Comparison of ENCODE assay signal across 24 cellular contexts in genomic region chr4:152773953-152774352, GRCh38. TPM values are rescaled to one million over a fixed set of nuclear protein-coding genes. Genes with fewer than 3 reads are reported as not detected.
DNase-seq lines count a peak whose midpoint lies in the region; ATAC-seq, FAIRE-seq and TF ChIP-seq lines count a peak whose summit lies in the region.
"Had no signal": no experiment of that assay in that cellular context is flagged by ENCODE, and none has a peak within 500 bp of the region (broad histone marks: within the 10 kb centered on the region; RNA-seq: fewer than 3 reads in every experiment).

No MANE protein-coding gene starts in this region.

- CTCF ChIA-PET in HepG2 (lab: Yijun Ruan, JAX; ENCODE audit: low intra/inter-chr PET ratio, low total read pairs) (no interaction called here), K562 (lab: Yijun Ruan, JAX; ENCODE audit: low intra/inter-chr PET ratio) (no interaction called here), SK-N-SH (lab: Yijun Ruan, JAX) (interaction anchor here (0.9 kb wide), 1 partner anchor 73 kb away, joined by 3 read pairs; no protein-coding TSS in a partner anchor)

- H3K9me3 ChIP-seq in HepG2 (ENCODE audit: low read length) (no peaks in the 10 kb centered on the region), right lobe of liver (no peaks in the 10 kb centered on the region), K562 (replicated peaks; ENCODE audit: control insufficient read depth, insufficient read depth, low read depth, low read length) (no peaks in the 10 kb centered on the region), SK-N-SH (no peaks in the 10 kb centered on the region)
- H3K9me3 ChIP-seq: A549; BLaER1 treated with 17β-estradiol and CSF1 and Interleukin-3, amounts not matched to agents 10 nM and 100 nM had no signal

- TF ChIP-seq CTCF in HepG2 (CRISPR knock-in tag; IDR thresholded peaks at IDR 0.05), result no peak
- TF ChIP-seq CTCF in right lobe of liver (IDR thresholded peaks at IDR 0.05), result no peak
- no peak for TF ChIP-seq CTCF in K562 (IDR thresholded peaks at IDR 0.05 in 2 of 3, conservative IDR thresholded peaks at IDR 0.05 in 1 of 3; ENCODE audit: insufficient read depth in 2 of 3, low read depth in 1 of 3, low read length in 3 of 3)
- no peak for TF ChIP-seq CTCF in SK-N-SH (IDR thresholded peaks at IDR 0.05)

- POLR2A ChIA-PET in HepG2 (lab: Yijun Ruan, JAX) (no interaction called here), K562 (lab: Yijun Ruan, JAX) (no interaction called here), SK-N-SH (lab: Yijun Ruan, JAX) (no interaction called here)

- no peaks in the 10 kb centered on the region for H3K9me1 ChIP-seq in K562 (ENCODE audit: control insufficient read depth, insufficient read depth, low read length)

- TF ChIP-seq EP300 in HepG2 (IDR thresholded peaks at IDR 0.05; ENCODE audit: low read depth in 2 of 2, low read length in 2 of 2), result no peak
- no peak for TF ChIP-seq EP300 in HepG2 (CRISPR knock-in tag; IDR thresholded peaks at IDR 0.05; ENCODE audit: borderline replicate concordance)
- no peak for TF ChIP-seq EP300 in K562 (IDR thresholded peaks at IDR 0.05; ENCODE audit: low read length)
- no peak for TF ChIP-seq EP300 in SK-N-SH (IDR thresholded peaks at IDR 0.05; ENCODE audit: borderline replicate concordance in 1 of 2, low read depth in 1 of 2, low read length in 1 of 2)

- H2AFZ ChIP-seq in HepG2 (ENCODE audit: low read length) (no peak overlapping the region), K562 (ENCODE audit: low read depth, low read length) (no peak overlapping the region), SK-N-SH (ENCODE audit: low read depth) (no peak overlapping the region)

- H3K9me2 ChIP-seq in SK-N-SH, result no peaks in the 10 kb centered on the region

- no peak for TF ChIP-seq POLR2A in HepG2 (IDR thresholded peaks at IDR 0.05; ENCODE audit: insufficient read depth in 1 of 2, low read depth in 2 of 2, low read length in 2 of 2)
- no peak for TF ChIP-seq POLR2A in right lobe of liver (IDR thresholded peaks at IDR 0.05)
- no peak for TF ChIP-seq POLR2A in K562 (conservative IDR thresholded peaks at IDR 0.05)

- ATAC-seq in HepG2, result no peak
- ATAC-seq in right lobe of liver, result no peak
- ATAC-seq in K562, result no peak
- ATAC-seq: A549, GM12878 had no signal

- H3K27ac ChIP-seq in HepG2 (ENCODE audit: extremely low read length, insufficient read depth, low read length), result no peak overlapping the region
- H3K27ac ChIP-seq in right lobe of liver, result no peak overlapping the region
- no peak overlapping the region for H3K27ac ChIP-seq in K562 (ENCODE audit: extremely low read depth, low read depth, low read length)
- H3K27ac ChIP-seq in SK-N-SH (ENCODE audit: low read depth in 2 of 2, low read length in 1 of 2), result no peak overlapping the region
- H3K27ac ChIP-seq: 22Rv1; A549; BLaER1 treated with 17β-estradiol and CSF1 and Interleukin-3, amounts not matched to agents 10 nM and 100 nM had no signal

- DNase-seq in HepG2 (ENCODE audit: low spot score) (no peak), right lobe of liver (no peak), K562 (ENCODE audit: extremely low read depth in 1 of 4, low spot score in 3 of 4) (no peak), C1 segment of cervical spinal cord (lab: John Stamatoyannopoulos, UW) (no peak), SK-N-SH (no peak)
- DNase-seq: AML-193; CD4-positive, alpha-beta memory T cell; CD4-positive, CD25-positive, alpha-beta regulatory T cell; CD8-positive, alpha-beta memory T cell; COR-L47; DMS 273 treated with DMSO at 0.1 percent for 48 hours; DMS153; DMS53; DMS79; DND-41; EL; GDM1 had no signal

- H3K4me3 ChIP-seq in HepG2 (replicated peaks in 1 of 3; ENCODE audit: insufficient read depth in 1 of 3, low read depth in 2 of 3, low read length in 3 of 3) (no peak overlapping the region), right lobe of liver (no peak overlapping the region), K562 (no peak overlapping the region), SK-N-SH (ENCODE audit: low read depth in 2 of 2, low read length in 1 of 2) (no peak overlapping the region)
- H3K4me3 ChIP-seq: A549; BLaER1 treated with 17β-estradiol and CSF1 and Interleukin-3, amounts not matched to agents 10 nM and 100 nM; GM12878 had no signal

- intact Hi-C loops in HepG2 (cut with micrococcal nuclease; ENCODE audit: unreplicated experiment), result loop anchor here (10.0 kb wide), 1 partner anchor 181 kb away; no protein-coding TSS in a partner anchor
- intact Hi-C loops in right lobe of liver (cut with DNase I), result no loop called here
- intact Hi-C loops in K562 (cut with micrococcal nuclease), result no loop called here

- TF ChIP-seq RAD21 in HepG2 (CRISPR knock-in tag; IDR thresholded peaks at IDR 0.05), result no peak
- TF ChIP-seq RAD21 in K562 (CRISPR knock-in tag; conservative IDR thresholded peaks at IDR 0.05 in 1 of 2, IDR thresholded peaks at IDR 0.05 in 1 of 2), result no peak
- no peak for TF ChIP-seq RAD21 in SK-N-SH (IDR thresholded peaks at IDR 0.05; ENCODE audit: low read length)

- no peak for FAIRE-seq in HepG2 (lab: Jason Lieb, UNC)
- FAIRE-seq in K562 (lab: Jason Lieb, UNC), result no peak
- FAIRE-seq: A549, GM12878, GM12892, GM18507 had no signal

- peaks cover 10% of the 10 kb centered on the region for H3K4me1 ChIP-seq in HepG2 (ENCODE audit: insufficient read depth, low read length)
- peaks cover 0 to 3% (median 0%) of the 10 kb centered on the region in 4 donors for H3K4me1 ChIP-seq in right lobe of liver
- H3K4me1 ChIP-seq in K562 (replicated peaks in 1 of 2; ENCODE audit: control insufficient read depth in 2 of 2, insufficient read depth in 2 of 2, low read length in 2 of 2), result peaks cover 0 to 3% of the 10 kb centered on the region in 2 experiments; a peak in 2 of 5 replicates
- H3K4me1 ChIP-seq in SK-N-SH (ENCODE audit: control insufficient read depth in 1 of 2, insufficient read depth in 2 of 2, low read depth in 1 of 2, low read length in 1 of 2), result no peaks in the 10 kb centered on the region; a peak in 1 of 4 replicates

- H3K79me2 ChIP-seq in HepG2 (ENCODE audit: insufficient read depth, low read length) (no peaks in the 10 kb centered on the region), K562 (ENCODE audit: control insufficient read depth, insufficient read depth, low read length) (no peaks in the 10 kb centered on the region), SK-N-SH (ENCODE audit: insufficient read depth) (no peaks in the 10 kb centered on the region)

- H3K9ac ChIP-seq in HepG2 (ENCODE audit: insufficient read depth, low read depth, low read length) (no peak overlapping the region), K562 (ENCODE audit: insufficient read depth in 1 of 2, low read depth in 2 of 2, low read length in 2 of 2) (no peak overlapping the region), SK-N-SH (no peak overlapping the region)
- H3K9ac ChIP-seq: BLaER1 treated with 17β-estradiol and CSF1 and Interleukin-3, amounts not matched to agents 10 nM and 100 nM had no signal

- H3K27me3 ChIP-seq in HepG2 (ENCODE audit: control insufficient read depth in 1 of 2, insufficient read depth in 2 of 2, low read length in 2 of 2), result no peaks in the 10 kb centered on the region
- H3K27me3 ChIP-seq in right lobe of liver, result no peaks in the 10 kb centered on the region
- no peaks in the 10 kb centered on the region; a peak in 1 of 5 replicates for H3K27me3 ChIP-seq in K562 (ENCODE audit: control insufficient read depth in 2 of 2, insufficient read depth in 2 of 2, low read length in 2 of 2)
- H3K27me3 ChIP-seq in SK-N-SH (ENCODE audit: insufficient read depth), result no peaks in the 10 kb centered on the region
- H3K27me3 ChIP-seq: BLaER1 treated with 17β-estradiol and CSF1 and Interleukin-3, amounts not matched to agents 10 nM and 100 nM had no signal

- 48% methylated on average over 1 of the region's 1 CpG for WGBS in HepG2 (ENCODE audit: low lambda C conversion rate)
- WGBS in right lobe of liver (ENCODE audit: insufficient coverage, low coverage, low lambda C conversion rate, missing lambda C conversion rate), result 40% methylated on average over 1 of the region's 1 CpG
- WGBS in K562 (ENCODE audit: insufficient coverage, low coverage, missing lambda C conversion rate), result 13% methylated on average over 1 of the region's 1 CpG
- WGBS in SK-N-SH (ENCODE audit: low lambda C conversion rate), result 51% methylated on average over 1 of the region's 1 CpG

- H3K4me2 ChIP-seq in HepG2 (ENCODE audit: low read depth, low read length), result no peak overlapping the region
- no peak overlapping the region for H3K4me2 ChIP-seq in K562 (ENCODE audit: insufficient read depth, low read length)
- H3K4me2 ChIP-seq in SK-N-SH, result no peak overlapping the region
- H3K4me2 ChIP-seq: A549; BLaER1 treated with 17β-estradiol and CSF1 and Interleukin-3, amounts not matched to agents 10 nM and 100 nM had no signal

- no peaks in the 10 kb centered on the region for H3K36me3 ChIP-seq in HepG2 (replicated peaks in 1 of 2; ENCODE audit: control insufficient read depth in 1 of 2, insufficient read depth in 2 of 2, low read length in 2 of 2)
- H3K36me3 ChIP-seq in right lobe of liver, result no peaks in the 10 kb centered on the region
- H3K36me3 ChIP-seq in K562 (ENCODE audit: control insufficient read depth, insufficient read depth, low read length), result no peaks in the 10 kb centered on the region
- no peaks in the 10 kb centered on the region for H3K36me3 ChIP-seq in SK-N-SH (replicated peaks in 1 of 2; ENCODE audit: control insufficient read depth in 1 of 2, insufficient read depth in 2 of 2, low read length in 1 of 2)
- H3K36me3 ChIP-seq: BLaER1 treated with 17β-estradiol and CSF1 and Interleukin-3, amounts not matched to agents 10 nM and 100 nM had no signal

- no TSS peak for BruUV-seq in HepG2 (replicated peaks; lab: Mats Ljungman, UMichigan)
- no TSS peak for BruUV-seq in K562 (replicated peaks; lab: Mats Ljungman, UMichigan)

- H4K20me1 ChIP-seq in HepG2 (ENCODE audit: insufficient read depth, low read length), result no peaks in the 10 kb centered on the region
- no peaks in the 10 kb centered on the region for H4K20me1 ChIP-seq in K562 (replicated peaks; ENCODE audit: control insufficient read depth, insufficient read depth, low read length)
- no peaks in the 10 kb centered on the region for H4K20me1 ChIP-seq in SK-N-SH (ENCODE audit: insufficient read depth)
- H4K20me1 ChIP-seq: BLaER1 treated with 17β-estradiol and CSF1 and Interleukin-3, amounts not matched to agents 10 nM and 100 nM had no signal

- H3F3A ChIP-seq in SK-N-SH (replicated peaks; ENCODE audit: insufficient read depth), result no peaks in the 10 kb centered on the region

- in situ Hi-C loops in HepG2 (cut with HindIII; ENCODE audit: extremely low pct_ligation_motif_present, low pct_unique_long_range_greater_than_20kb) (no loop called here), K562 (cut with MboI) (no loop called here)

RNA-seq across cellular contexts. Expression of gene TIGD4, which starts 5.6 kb away (rescaled TPM):
- total RNA-seq in HepG2 (2016; rRNA removed; fragmentation: Illumina TruSeq; extraction: Trizol), result 0.49 and 0.62 TPM in 2 replicates
- 0.18 TPM in 1 of 2 replicates, not detected in the other for total RNA-seq in HepG2 (2016; cell fraction: cytosol; rRNA removed; fragmentation: Illumina TruSeq; extraction: Trizol; ENCODE audit: low read depth)
- 0.56 and 0.67 TPM in 2 replicates for total RNA-seq in HepG2 (2016; cell fraction: insoluble cytoplasmic fraction; rRNA removed; fragmentation: Illumina TruSeq; extraction: Trizol)
- 0.21 and 0.37 TPM in 2 replicates for total RNA-seq in HepG2 (2016; cell fraction: membrane; rRNA removed; fragmentation: Illumina TruSeq; extraction: Trizol)
- total RNA-seq in HepG2 (2016; cell fraction: nucleus; rRNA removed; fragmentation: Illumina TruSeq; extraction: Trizol), result 0.93 and 1.3 TPM in 2 replicates
- 0.15 and 0.29 TPM in 2 replicates for polyA plus RNA-seq in HepG2 (2011; rRNA removed)
- 0.03 and 0.05 TPM in 2 replicates for polyA plus RNA-seq in HepG2 (2011; cell fraction: cytosol; rRNA removed)
- polyA plus RNA-seq in HepG2 (2011; cell fraction: nucleus; rRNA removed), result 0.13 and 0.23 TPM in 2 replicates
- 0.24 and 0.34 TPM in 2 replicates for polyA plus RNA-seq in HepG2 (2012)
- polyA plus RNA-seq in HepG2 (2016; cell fraction: cytosol; fragmentation: Illumina TruSeq; extraction: Trizol; ENCODE audit: low read depth), result not detected in 2 replicates
- polyA plus RNA-seq in HepG2 (2016; cell fraction: insoluble cytoplasmic fraction; fragmentation: Illumina TruSeq; extraction: Trizol; ENCODE audit: low read depth), result 0.26 and 0.30 TPM in 2 replicates
- polyA plus RNA-seq in HepG2 (2016; cell fraction: membrane; fragmentation: Illumina TruSeq; extraction: Trizol; ENCODE audit: low read depth), result 0.06 and 0.09 TPM in 2 replicates
- 1.1 and 1.3 TPM in 2 replicates for polyA plus RNA-seq in HepG2 (2016; cell fraction: nucleus; fragmentation: Illumina TruSeq; extraction: Trizol; ENCODE audit: insufficient read depth, low read depth)
- polyA minus RNA-seq in HepG2 (2011; rRNA and poly(A)+ RNA removed; ENCODE audit: low replicate concordance), result 0.08 and 0.14 TPM in 2 replicates
- polyA minus RNA-seq in HepG2 (2011; cell fraction: cytosol; rRNA and poly(A)+ RNA removed), result 0.35 TPM in 1 of 2 replicates, not detected in the other
- 0.39 and 1.6 TPM in 2 replicates for polyA minus RNA-seq in HepG2 (2011; cell fraction: nucleus; rRNA and poly(A)+ RNA removed)
- total RNA-seq in right lobe of liver, result under 1 TPM in 4 of 6 experiments, not detected in 2; 0.11 to 0.37 (median 0.18) TPM
- 0.12 and 0.90 TPM in 2 replicates for total RNA-seq in K562 (2011; cell fraction: chromatin; rRNA removed; ENCODE audit: low replicate concordance)
- 0.13 and 0.17 TPM in 2 replicates for total RNA-seq in K562 (2011; cell fraction: nucleolus; rRNA removed)
- 0.15 and 0.46 TPM in 2 replicates for total RNA-seq in K562 (2011; cell fraction: nucleoplasm; rRNA removed)
- 0.18 and 0.20 TPM in 2 replicates for total RNA-seq in K562 (2014; rRNA removed)
- 0.25 and 0.35 TPM in 2 replicates for total RNA-seq in K562 (2014; rRNA removed; fragmentation: Illumina TruSeq; extraction: Trizol)
- total RNA-seq in K562 (2015; rRNA removed; fragmentation: Illumina TruSeq; extraction: Trizol), result 0.11 and 0.14 TPM in 2 replicates
- total RNA-seq in K562 (2021), result 0.11 and 0.25 TPM in 2 replicates
- 0.09 and 0.22 TPM in 2 replicates for polyA plus RNA-seq in K562 (2011; rRNA removed)
- 0.03 and 0.04 TPM in 2 replicates for polyA plus RNA-seq in K562 (2011; cell fraction: cytosol; rRNA removed)
- polyA plus RNA-seq in K562 (2011; cell fraction: nucleus; rRNA removed), result 0.13 and 0.18 TPM in 2 replicates
- 0.17 and 0.35 TPM in 2 replicates for polyA plus RNA-seq in K562 (2012)
- polyA plus RNA-seq in K562 (2014; fragmentation: Illumina TruSeq; extraction: Trizol), result 0.07 and 0.21 TPM in 2 replicates
- polyA plus RNA-seq in K562 (2014; fragmentation: Nextera tagmentation; extraction: Ambion mirVana), result under 1 TPM; 0.07 to 0.10 TPM
- 0.24 and 0.28 TPM in 2 replicates for polyA plus RNA-seq in K562 (2014; rRNA removed)
- 0.06 and 0.35 TPM in 2 replicates for polyA minus RNA-seq in K562 (2011; rRNA and poly(A)+ RNA removed)
- not detected in 2 replicates for polyA minus RNA-seq in K562 (2011; cell fraction: cytosol; rRNA and poly(A)+ RNA removed)
- 0.13 TPM in 1 of 2 replicates, not detected in the other for polyA minus RNA-seq in K562 (2011; cell fraction: nucleus; rRNA and poly(A)+ RNA removed)
- polyA plus RNA-seq in SK-N-SH (2012; rRNA removed), result 0.13 and 0.28 TPM in 2 replicates
- polyA plus RNA-seq in SK-N-SH (2012; cell fraction: cytosol; rRNA removed), result 0.24 and 0.33 TPM in 2 replicates
- 0.23 and 0.39 TPM in 2 replicates for polyA plus RNA-seq in SK-N-SH (2012; cell fraction: nucleus; rRNA removed)
- polyA plus RNA-seq: BJ; CD4-positive, alpha-beta memory T cell had no signal

RNA-seq across cellular contexts. Expression of gene ARFIP1, which starts 5.8 kb away (rescaled TPM):
- total RNA-seq in HepG2 (2016; rRNA removed; fragmentation: Illumina TruSeq; extraction: Trizol), result 27.7 and 44.8 TPM in 2 replicates
- total RNA-seq in HepG2 (2016; cell fraction: cytosol; rRNA removed; fragmentation: Illumina TruSeq; extraction: Trizol; ENCODE audit: low read depth), result 6.2 and 7.8 TPM in 2 replicates
- total RNA-seq in HepG2 (2016; cell fraction: insoluble cytoplasmic fraction; rRNA removed; fragmentation: Illumina TruSeq; extraction: Trizol), result 28.7 and 47.3 TPM in 2 replicates
- total RNA-seq in HepG2 (2016; cell fraction: membrane; rRNA removed; fragmentation: Illumina TruSeq; extraction: Trizol), result 9.7 and 10.8 TPM in 2 replicates
- 19.5 and 20.9 TPM in 2 replicates for total RNA-seq in HepG2 (2016; cell fraction: nucleus; rRNA removed; fragmentation: Illumina TruSeq; extraction: Trizol)
- 7.5 and 9.9 TPM in 2 replicates for polyA plus RNA-seq in HepG2 (2011; rRNA removed)
- polyA plus RNA-seq in HepG2 (2011; cell fraction: cytosol; rRNA removed), result 3.8 and 6.0 TPM in 2 replicates
- 3.8 and 4.7 TPM in 2 replicates for polyA plus RNA-seq in HepG2 (2011; cell fraction: nucleus; rRNA removed)
- polyA plus RNA-seq in HepG2 (2012), result 11.8 and 13.3 TPM in 2 replicates
- polyA plus RNA-seq in HepG2 (2016; cell fraction: cytosol; fragmentation: Illumina TruSeq; extraction: Trizol; ENCODE audit: low read depth), result 1.5 and 1.7 TPM in 2 replicates
- 29.3 and 33.2 TPM in 2 replicates for polyA plus RNA-seq in HepG2 (2016; cell fraction: insoluble cytoplasmic fraction; fragmentation: Illumina TruSeq; extraction: Trizol; ENCODE audit: low read depth)
- 3.4 and 4.1 TPM in 2 replicates for polyA plus RNA-seq in HepG2 (2016; cell fraction: membrane; fragmentation: Illumina TruSeq; extraction: Trizol; ENCODE audit: low read depth)
- 14.1 and 14.3 TPM in 2 replicates for polyA plus RNA-seq in HepG2 (2016; cell fraction: nucleus; fragmentation: Illumina TruSeq; extraction: Trizol; ENCODE audit: insufficient read depth, low read depth)
- polyA minus RNA-seq in HepG2 (2011; rRNA and poly(A)+ RNA removed; ENCODE audit: low replicate concordance), result 3.8 and 4.2 TPM in 2 replicates
- 11.3 and 13.2 TPM in 2 replicates for polyA minus RNA-seq in HepG2 (2011; cell fraction: cytosol; rRNA and poly(A)+ RNA removed)
- 27.2 and 32.3 TPM in 2 replicates for polyA minus RNA-seq in HepG2 (2011; cell fraction: nucleus; rRNA and poly(A)+ RNA removed)
- total RNA-seq in right lobe of liver, result 10 to 100 TPM in 5 of 6 experiments, 1 to 10 TPM in 1; 9.1 to 19.9 (median 14.1) TPM
- total RNA-seq in K562 (2011; cell fraction: chromatin; rRNA removed; ENCODE audit: low replicate concordance), result 8.1 and 20.8 TPM in 2 replicates
- total RNA-seq in K562 (2011; cell fraction: nucleolus; rRNA removed), result 7.6 and 8.0 TPM in 2 replicates
- 14.6 and 17.5 TPM in 2 replicates for total RNA-seq in K562 (2011; cell fraction: nucleoplasm; rRNA removed)
- 21.0 and 21.8 TPM in 2 replicates for total RNA-seq in K562 (2014; rRNA removed)
- total RNA-seq in K562 (2014; rRNA removed; fragmentation: Illumina TruSeq; extraction: Trizol), result 25.1 and 26.6 TPM in 2 replicates
- 22.2 and 23.7 TPM in 2 replicates for total RNA-seq in K562 (2015; rRNA removed; fragmentation: Illumina TruSeq; extraction: Trizol)
- total RNA-seq in K562 (2021), result 20.9 and 21.5 TPM in 2 replicates
- 10.9 and 19.8 TPM in 2 replicates for polyA plus RNA-seq in K562 (2011; rRNA removed)
- 3.1 and 7.1 TPM in 2 replicates for polyA plus RNA-seq in K562 (2011; cell fraction: cytosol; rRNA removed)
- 3.9 and 5.7 TPM in 2 replicates for polyA plus RNA-seq in K562 (2011; cell fraction: nucleus; rRNA removed)
- 19.5 and 19.9 TPM in 2 replicates for polyA plus RNA-seq in K562 (2012)
- 14.1 and 18.5 TPM in 2 replicates for polyA plus RNA-seq in K562 (2014; fragmentation: Illumina TruSeq; extraction: Trizol)
- 10 to 100 TPM; 19.9 to 22.9 TPM for polyA plus RNA-seq in K562 (2014; fragmentation: Nextera tagmentation; extraction: Ambion mirVana)
- 14.1 and 20.8 TPM in 2 replicates for polyA plus RNA-seq in K562 (2014; rRNA removed)
- polyA minus RNA-seq in K562 (2011; rRNA and poly(A)+ RNA removed), result 24.6 and 25.9 TPM in 2 replicates
- 12.2 and 15.3 TPM in 2 replicates for polyA minus RNA-seq in K562 (2011; cell fraction: cytosol; rRNA and poly(A)+ RNA removed)
- 11.3 and 17.5 TPM in 2 replicates for polyA minus RNA-seq in K562 (2011; cell fraction: nucleus; rRNA and poly(A)+ RNA removed)
- 15.7 and 17.4 TPM in 2 replicates for polyA plus RNA-seq in SK-N-SH (2012; rRNA removed)
- polyA plus RNA-seq in SK-N-SH (2012; cell fraction: cytosol; rRNA removed), result 21.6 and 31.5 TPM in 2 replicates
- 11.8 and 18.3 TPM in 2 replicates for polyA plus RNA-seq in SK-N-SH (2012; cell fraction: nucleus; rRNA removed)

Comparison
In these comparisons a context has a peak if more than half of its experiments do, and no peak if none do; other contexts are left out.
1. Of the 241 proteins assayed by ChIP-seq in both HepG2 and K562: peak only in HepG2: none; only in K562: PCBP1, PCBP2 and ZNF512; in both: HNRNPK; in neither: 237.